In genomic region chr9:131674425-131675421, GRCh38 we compare ENCODE assay signal across 11 cellular contexts.
DNase-seq lines count a peak whose midpoint lies in the region; ATAC-seq, FAIRE-seq and TF ChIP-seq lines count a peak whose summit lies in the region.
"Had no signal": no experiment of that assay in that cellular context is flagged by ENCODE, and none has a peak within 500 bp of the region (broad histone marks: within the 10 kb centered on the region; RNA-seq: fewer than 3 reads in every experiment).

No MANE protein-coding gene starts in this region.

- peak overlapping the region in 1 of 2 donors; percentile 34 for H3K4me3 Mint-ChIP-seq in CD14-positive monocyte
- no peak overlapping the region for H3K4me3 Mint-ChIP-seq in osteocyte (ENCODE audit: unreplicated experiment)

- H3K9me3 Mint-ChIP-seq in CD14-positive monocyte (no peaks in the 10 kb centered on the region), osteocyte (ENCODE audit: unreplicated experiment) (no peaks in the 10 kb centered on the region)

- DNase-seq in CD14-positive monocyte (ENCODE audit: low spot score) (no peak), osteocyte (ENCODE audit: extremely low spot score, unreplicated experiment) (no peak), HTR-8/SVneo (ENCODE audit: insufficient read length, low spot score) (no peak), GF-D8 (lab: John Stamatoyannopoulos, UW) (no peak)
- DNase-seq in effector memory CD4-positive, alpha-beta T cell = no peak
- DNase-seq in NK-92 treated with Interleukin-12 subunit alpha and Interleukin-12 subunit beta, amount 100 ng/mL, for 24 hours (lab: John Stamatoyannopoulos, UW) = no peak
- DNase-seq: DMS 273 treated with DMSO at 0.1 percent for 48 hours, NCI-H2029, T-helper 9 cell had no signal

- peak overlapping the region; percentile 38; the same call in 1 of the 2 replicates for H3K27ac ChIP-seq in HUES64 (ENCODE audit: low read depth, low read length)
- peak overlapping the region; percentile 96 for H3K27ac ChIP-seq in effector memory CD4-positive, alpha-beta T cell (ENCODE audit: insufficient read depth, low read length, poor library complexity, severe bottlenecking)

- H3K27me3 Mint-ChIP-seq in CD14-positive monocyte (ENCODE audit: low read depth in 3 of 3) (no peaks in the 10 kb centered on the region), osteocyte (ENCODE audit: unreplicated experiment) (no peaks in the 10 kb centered on the region)

- no peak overlapping the region for H3K9ac ChIP-seq in HUES64 (ENCODE audit: low read depth, low read length)

- H3K4me1 Mint-ChIP-seq in CD14-positive monocyte = peaks cover 73% of the 10 kb centered on the region
- H3K4me1 Mint-ChIP-seq in osteocyte (ENCODE audit: unreplicated experiment) = peaks cover 99% of the 10 kb centered on the region

- peaks cover 72% of the 10 kb centered on the region for H3K4me1 ChIP-seq in HUES64 (ENCODE audit: insufficient read depth, low read length)
- peaks cover 89% of the 10 kb centered on the region for H3K4me1 ChIP-seq in effector memory CD4-positive, alpha-beta T cell (ENCODE audit: control insufficient read depth, insufficient read depth, low read length, poor library complexity, severe bottlenecking)

- no peak overlapping the region for H3K4me3 ChIP-seq in HUES64 (ENCODE audit: low read length)
- peak overlapping the region; percentile 19 for H3K4me3 ChIP-seq in effector memory CD4-positive, alpha-beta T cell (ENCODE audit: insufficient read depth, low read depth, low read length, poor library complexity, severe bottlenecking)

- TF ChIP-seq CTCF in CD14-positive monocyte (IDR thresholded peaks at IDR 0.05) (no peak), osteocyte (IDR thresholded peaks at IDR 0.05) (no peak)

- WGBS in HUES64 = 81% methylated on average over 29 of the region's 29 CpGs

- no peaks in the 10 kb centered on the region for H3K36me3 ChIP-seq in HUES64 (ENCODE audit: insufficient read depth, low read length)
- no peaks in the 10 kb centered on the region for H3K36me3 ChIP-seq in effector memory CD4-positive, alpha-beta T cell (ENCODE audit: control insufficient read depth, insufficient read depth, low read length)

- H3K27ac Mint-ChIP-seq in CD14-positive monocyte (peak overlapping the region in 5 of 7 donors; percentile 60 to 96 (median 75)), osteocyte (ENCODE audit: unreplicated experiment) (peak overlapping the region; percentile 97)

- H3K36me3 Mint-ChIP-seq in CD14-positive monocyte (peaks cover 27 to 53% of the 10 kb centered on the region in 2 donors), osteocyte (ENCODE audit: unreplicated experiment) (no peaks in the 10 kb centered on the region)

- H3K27me3 ChIP-seq in HUES64 (ENCODE audit: insufficient read depth, low read length) = no peaks in the 10 kb centered on the region
- H3K27me3 ChIP-seq in effector memory CD4-positive, alpha-beta T cell (replicated peaks; ENCODE audit: control insufficient read depth, insufficient read depth, low read length, poor library complexity, severe bottlenecking) = no peaks in the 10 kb centered on the region

- no peaks in the 10 kb centered on the region for H3K9me3 ChIP-seq in HUES64 (ENCODE audit: insufficient read depth, low read depth, low read length)
- H3K9me3 ChIP-seq in effector memory CD4-positive, alpha-beta T cell (ENCODE audit: control insufficient read depth, low read length) = no peaks in the 10 kb centered on the region

- FAIRE-seq in HTR-8/SVneo (lab: Jason Lieb, UNC) = no peak

- no peak for ATAC-seq in GM18511 (IDR thresholded peaks at IDR 0.05; ENCODE audit: unreplicated experiment)

- intact Hi-C loops in CD14-positive monocyte (cut with micrococcal nuclease) = no loop called here
